ENCODE assay signal across 1 cellular context in genomic region chr19:49812452-49812996, GRCh38.
TF ChIP-seq lines count a peak whose summit lies in the region.

No MANE protein-coding gene starts in this region.

TF ChIP-seq in endothelial cell of umbilical vein, 7 proteins besides CTCF, POLR2A, EP300 and RAD21:
- TF ChIP-seq EZH2 (IDR thresholded peaks at IDR 0.05; ENCODE audit: borderline replicate concordance, low read depth, low read length, severe bottlenecking) (no peak), MYC (IDR thresholded peaks at IDR 0.05; ENCODE audit: low read depth, low read length) (no peak), JUN (IDR thresholded peaks at IDR 0.05; ENCODE audit: borderline replicate concordance, insufficient read depth, insufficient read length, low read depth) (no peak), MAX (IDR thresholded peaks at IDR 0.05; ENCODE audit: insufficient read depth, insufficient read length) (no peak), GATA2 (IDR thresholded peaks at IDR 0.05; ENCODE audit: insufficient read depth, insufficient read length, low read depth, low read length) (no peak), POLR2AphosphoS5 (IDR thresholded peaks at IDR 0.05; ENCODE audit: insufficient read depth, low read depth, low read length) (no peak), FOS (IDR thresholded peaks at IDR 0.05; ENCODE audit: borderline replicate concordance, insufficient read depth, low read length) (no peak)
